Comparison of ENCODE assay signal across 27 cellular contexts in the genomic region with DNA sequence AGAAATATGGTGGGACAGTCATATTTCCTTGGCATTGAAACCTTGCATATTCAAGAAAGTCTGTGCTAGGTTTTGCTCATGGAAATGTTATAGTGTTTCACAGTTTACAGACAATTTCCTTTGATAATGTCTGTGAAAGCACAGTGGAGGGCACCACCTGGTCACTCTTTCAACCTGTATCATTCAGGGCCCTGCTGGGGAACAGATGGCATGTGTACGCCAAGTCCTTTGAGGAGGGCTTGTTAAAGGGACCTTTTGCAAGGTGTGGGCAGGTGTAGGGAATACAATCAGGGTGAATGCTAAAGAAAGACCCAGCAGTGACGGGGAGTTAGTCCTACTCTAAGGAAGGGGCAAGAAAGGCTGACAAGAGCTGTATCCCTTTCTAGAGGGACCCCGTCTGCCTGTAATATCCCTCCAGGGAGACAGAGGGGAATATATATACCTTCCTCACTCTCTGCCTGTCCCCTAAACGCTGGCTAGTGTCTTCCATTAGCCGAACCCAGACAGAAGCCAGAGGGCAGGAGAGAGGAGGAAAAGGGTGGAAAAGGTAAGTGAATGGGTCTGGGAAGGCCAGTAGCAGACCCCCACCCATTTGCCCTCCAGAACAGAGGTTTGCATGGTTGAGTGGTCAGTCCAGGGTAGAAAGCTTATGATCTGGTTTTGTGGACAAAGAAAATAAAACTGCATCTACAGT. TPM values are rescaled to one million over a fixed set of nuclear protein-coding genes. Genes with fewer than 3 reads are reported as not detected.
DNase-seq lines count a peak whose midpoint lies in the region; ATAC-seq, FAIRE-seq and TF ChIP-seq lines count a peak whose summit lies in the region.
"Had no signal": no experiment of that assay in that cellular context is flagged by ENCODE, and none has a peak within 500 bp of the region (broad histone marks: within the 10 kb centered on the region; RNA-seq: fewer than 3 reads in every experiment).

No MANE protein-coding gene starts in this region.

- H3K27me3 Mint-ChIP-seq in activated CD4-positive, alpha-beta T cell treated with anti-CD3 and anti-CD28 coated beads, Interleukin-2, amount 10 ng/mL, durations not matched to agents 7 days and 5 days = no peaks in the 10 kb centered on the region
- H3K27me3 Mint-ChIP-seq: activated naive CD8-positive, alpha-beta T cell treated with anti-CD3 and anti-CD28 coated beads, Interleukin-2, amount 50 U/mL, for 24 hours; T-cell had no signal

- H3K27ac ChIP-seq in SK-N-SH (ENCODE audit: low read depth in 2 of 2, low read length in 1 of 2) = no peak overlapping the region
- H3K27ac ChIP-seq: BLaER1 treated with 17β-estradiol and CSF1 and Interleukin-3, amounts not matched to agents 10 nM and 100 nM; KMS-11; parathyroid adenoma; sigmoid colon; suprapubic skin had no signal

- H3K4me2 ChIP-seq in SK-N-SH = no peak overlapping the region
- H3K4me2 ChIP-seq: BLaER1 treated with 17β-estradiol and CSF1 and Interleukin-3, amounts not matched to agents 10 nM and 100 nM; KMS-11 had no signal

- no peak for ATAC-seq in SK-N-SH treated with all-trans-retinoic acid at 6 μM for 48 hours
- ATAC-seq: activated naive CD8-positive, alpha-beta T cell treated with anti-CD3 and anti-CD28 coated beads, Interleukin-2, amount 50 U/mL, for 24 hours; naive thymus-derived CD8-positive, alpha-beta T cell; T-cell had no signal

- peak; percentile 17 for FAIRE-seq in urothelium cell line (lab: Jason Lieb, UNC)
- FAIRE-seq: colon, GM19239, TTC549 had no signal

- peak; percentile 16; the same call in 1 of the 2 replicates for TF ChIP-seq RAD21 in SK-N-SH (IDR thresholded peaks at IDR 0.05; ENCODE audit: low read length)

- H3K4me1 Mint-ChIP-seq in activated CD4-positive, alpha-beta T cell treated with anti-CD3 and anti-CD28 coated beads, Interleukin-2, amount 10 ng/mL, durations not matched to agents 7 days and 5 days = no peaks in the 10 kb centered on the region
- H3K4me1 Mint-ChIP-seq: activated naive CD8-positive, alpha-beta T cell treated with anti-CD3 and anti-CD28 coated beads, Interleukin-2, amount 50 U/mL, for 24 hours; naive thymus-derived CD8-positive, alpha-beta T cell; T-cell had no signal

- no peaks in the 10 kb centered on the region for H3K36me3 ChIP-seq in SK-N-SH (replicated peaks in 1 of 2; ENCODE audit: control insufficient read depth in 1 of 2, insufficient read depth in 2 of 2, low read length in 1 of 2)
- H3K36me3 ChIP-seq: BLaER1 treated with 17β-estradiol and CSF1 and Interleukin-3, amounts not matched to agents 10 nM and 100 nM; HAP-1; sigmoid colon; suprapubic skin had no signal

- no peaks in the 10 kb centered on the region for H3K27me3 ChIP-seq in SK-N-SH (ENCODE audit: insufficient read depth)
- H3K27me3 ChIP-seq: BLaER1 treated with 17β-estradiol and CSF1 and Interleukin-3, amounts not matched to agents 10 nM and 100 nM; sigmoid colon; suprapubic skin had no signal

- H3K9me2 ChIP-seq in SK-N-SH = no peaks in the 10 kb centered on the region

- H3K9me3 Mint-ChIP-seq in activated CD4-positive, alpha-beta T cell treated with anti-CD3 and anti-CD28 coated beads, Interleukin-2, amount 10 ng/mL, durations not matched to agents 7 days and 5 days = no peaks in the 10 kb centered on the region
- H3K9me3 Mint-ChIP-seq: activated naive CD8-positive, alpha-beta T cell treated with anti-CD3 and anti-CD28 coated beads, Interleukin-2, amount 50 U/mL, for 24 hours; brain had no signal

- no peak overlapping the region for H3K27ac Mint-ChIP-seq in activated CD4-positive, alpha-beta T cell treated with anti-CD3 and anti-CD28 coated beads, Interleukin-2, amount 10 ng/mL, durations not matched to agents 7 days and 5 days
- H3K27ac Mint-ChIP-seq: activated naive CD8-positive, alpha-beta T cell treated with anti-CD3 and anti-CD28 coated beads, Interleukin-2, amount 50 U/mL, for 24 hours; naive thymus-derived CD8-positive, alpha-beta T cell; T-cell had no signal

- CTCF ChIA-PET in SK-N-SH (lab: Yijun Ruan, JAX) = interaction anchor here (1.3 kb wide), 1 partner anchor 8 kb away, joined by 4 read pairs; no protein-coding TSS in a partner anchor
- CTCF ChIA-PET in activated CD4-positive, alpha-beta T cell treated with anti-CD3 and anti-CD28 coated beads, Interleukin-2, amount 10 ng/mL, durations not matched to agents 7 days and 5 days (lab: Charles Lee) = no interaction called here

- no peaks in the 10 kb centered on the region for H3K9me3 ChIP-seq in SK-N-SH
- H3K9me3 ChIP-seq: BLaER1 treated with 17β-estradiol and CSF1 and Interleukin-3, amounts not matched to agents 10 nM and 100 nM; HAP-1; sigmoid colon; suprapubic skin had no signal

- no peak for TF ChIP-seq CTCF in SK-N-SH (IDR thresholded peaks at IDR 0.05)

- H3K4me3 Mint-ChIP-seq in activated CD4-positive, alpha-beta T cell treated with anti-CD3 and anti-CD28 coated beads, Interleukin-2, amount 10 ng/mL, durations not matched to agents 7 days and 5 days = no peak overlapping the region
- H3K4me3 Mint-ChIP-seq: activated naive CD8-positive, alpha-beta T cell treated with anti-CD3 and anti-CD28 coated beads, Interleukin-2, amount 50 U/mL, for 24 hours; naive thymus-derived CD8-positive, alpha-beta T cell; T-cell had no signal

- 78% methylated on average over 5 of the region's 5 CpGs for WGBS in SK-N-SH (ENCODE audit: low lambda C conversion rate)

- POLR2A ChIA-PET in SK-N-SH (lab: Yijun Ruan, JAX) = no interaction called here
- POLR2A ChIA-PET in activated CD4-positive, alpha-beta T cell treated with anti-CD3 and anti-CD28 coated beads, Interleukin-2, amount 10 ng/mL, durations not matched to agents 7 days and 5 days (lab: Charles Lee) = no interaction called here

- H3K4me3 ChIP-seq in SK-N-SH (ENCODE audit: low read depth in 2 of 2, low read length in 1 of 2) = no peak overlapping the region
- H3K4me3 ChIP-seq: BLaER1 treated with 17β-estradiol and CSF1 and Interleukin-3, amounts not matched to agents 10 nM and 100 nM; HAP-1; sigmoid colon; suprapubic skin had no signal

- TF ChIP-seq EP300 in SK-N-SH (IDR thresholded peaks at IDR 0.05; ENCODE audit: borderline replicate concordance in 1 of 2, low read depth in 1 of 2, low read length in 1 of 2) = no peak

- DNase-seq in SK-N-SH = no peak
- DNase-seq in NCI-H345 treated with DMSO at 0.1 percent for 48 hours (lab: John Stamatoyannopoulos, UW; ENCODE audit: unreplicated experiment) = peak; percentile 56
- peak; percentile 97 for DNase-seq in cerebellar cortex (ENCODE audit: low spot score)
- no peak for DNase-seq in urothelium cell line (ENCODE audit: low spot score)
- no peak for DNase-seq in hippocampal formation (lab: John Stamatoyannopoulos, UW)
- no peak for DNase-seq in activated CD8-positive, alpha-beta memory T cell treated with anti-CD3 and anti-CD28 coated beads, Interleukin-2, amount 50 U/mL, for 4 hours
- DNase-seq in activated CD4-positive, alpha-beta T cell treated with anti-CD3 and anti-CD28 coated beads, Interleukin-2, amount 10 ng/mL, durations not matched to agents 7 days and 5 days = no peak
- DNase-seq: activated CD4-positive, alpha-beta T cell treated with anti-CD3 and anti-CD28 coated beads for 48 hours; activated effector memory CD4-positive, alpha-beta T cell treated with Interleukin-2 at 50 U/mL for 16 hours; activated naive CD8-positive, alpha-beta T cell treated with anti-CD3 and anti-CD28 coated beads, Interleukin-2, amount 50 U/mL, for 24 hours; naive thymus-derived CD8-positive, alpha-beta T cell; NCI-H1105 treated with DMSO at 0.1 percent for 48 hours; NCI-H526 treated with DMSO at 0.1 percent for 48 hours; OCI-M1; SHP77; sigmoid colon; T-cell had no signal

- no peak overlapping the region for H3K9ac ChIP-seq in SK-N-SH
- H3K9ac ChIP-seq: BLaER1 treated with 17β-estradiol and CSF1 and Interleukin-3, amounts not matched to agents 10 nM and 100 nM; KMS-11; parathyroid adenoma had no signal

- no peaks in the 10 kb centered on the region for H4K20me1 ChIP-seq in SK-N-SH (ENCODE audit: insufficient read depth)
- H4K20me1 ChIP-seq: BLaER1 treated with 17β-estradiol and CSF1 and Interleukin-3, amounts not matched to agents 10 nM and 100 nM had no signal

- H3K79me2 ChIP-seq in SK-N-SH (ENCODE audit: insufficient read depth) = peaks cover 10% of the 10 kb centered on the region
- H3K79me2 ChIP-seq: parathyroid adenoma had no signal

- peaks cover 5% of the 10 kb centered on the region for H3F3A ChIP-seq in SK-N-SH (replicated peaks; ENCODE audit: insufficient read depth)

- H3K36me3 Mint-ChIP-seq in activated CD4-positive, alpha-beta T cell treated with anti-CD3 and anti-CD28 coated beads, Interleukin-2, amount 10 ng/mL, durations not matched to agents 7 days and 5 days (ENCODE audit: low read depth) = no peaks in the 10 kb centered on the region
- H3K36me3 Mint-ChIP-seq: naive thymus-derived CD8-positive, alpha-beta T cell; T-cell had no signal

- peaks cover 0 to 8% of the 10 kb centered on the region in 2 experiments; a peak in 2 of 4 replicates for H3K4me1 ChIP-seq in SK-N-SH (ENCODE audit: control insufficient read depth in 1 of 2, insufficient read depth in 2 of 2, low read depth in 1 of 2, low read length in 1 of 2)
- H3K4me1 ChIP-seq: BLaER1 treated with 17β-estradiol and CSF1 and Interleukin-3, amounts not matched to agents 10 nM and 100 nM; HAP-1; parathyroid adenoma had no signal

- no peak overlapping the region for H2AFZ ChIP-seq in SK-N-SH (ENCODE audit: low read depth)
- H2AFZ ChIP-seq: parathyroid adenoma had no signal

TF ChIP-seq in SK-N-SH, 30 proteins besides CTCF, POLR2A, EP300 and RAD21 (continues in another document):
- no peak for TF ChIP-seq CHD2 (IDR thresholded peaks at IDR 0.05; ENCODE audit: low read length, partially characterized antibody)
- no peak for TF ChIP-seq TAF1 (IDR thresholded peaks at IDR 0.05; ENCODE audit: borderline replicate concordance, low read depth, low read length)

TF ChIP-seq in SK-N-SH treated with all-trans-retinoic acid at 6 μM for 48 hours, 23 proteins besides CTCF, POLR2A, EP300 and RAD21 (continues in another document):
- TF ChIP-seq PATZ1 (CRISPR knock-in tag; IDR thresholded peaks at IDR 0.05; ENCODE audit: borderline replicate concordance) = no peak

RNA-seq across cellular contexts. Expression of gene PLCB4, which starts 10.3 kb away (rescaled TPM):
- polyA plus RNA-seq in SK-N-SH (2012; rRNA removed) = 5.5 and 7.0 TPM in 2 replicates
- 5.2 and 5.8 TPM in 2 replicates for polyA plus RNA-seq in SK-N-SH (2012; cell fraction: cytosol; rRNA removed)
- 5.9 and 13.7 TPM in 2 replicates for polyA plus RNA-seq in SK-N-SH (2012; cell fraction: nucleus; rRNA removed)
- not detected for total RNA-seq in activated CD4-positive, alpha-beta T cell treated with anti-CD3 and anti-CD28 coated beads, Interleukin-2, amount 10 ng/mL, durations not matched to agents 7 days and 5 days
- total RNA-seq: naive thymus-derived CD8-positive, alpha-beta T cell had no signal

Comparison
In these comparisons a context has a peak if more than half of its experiments do, and no peak if none do; other contexts are left out.
1. DNase-seq: peak in NCI-H345 treated with DMSO at 0.1 percent for 48 hours (single experiment) and cerebellar cortex (single experiment); none in SK-N-SH (single experiment), urothelium cell line (single experiment), hippocampal formation (0 of 2), activated CD8-positive, alpha-beta memory T cell treated with anti-CD3 and anti-CD28 coated beads, Interleukin-2, amount 50 U/mL, for 4 hours (single experiment) and activated CD4-positive, alpha-beta T cell treated with anti-CD3 and anti-CD28 coated beads, Interleukin-2, amount 10 ng/mL, durations not matched to agents 7 days and 5 days (single experiment).